1 cellular context compared by ENCODE assay signal in genomic region chr15:39273805-39274411, GRCh38.
TF ChIP-seq lines count a peak whose summit lies in the region.

No MANE protein-coding gene starts in this region.

TF ChIP-seq in HepG2, 621 proteins besides CTCF, POLR2A, EP300 and RAD21 (continued from another document and continues in another):
- TF ChIP-seq MAF1 (CRISPR knock-in tag; IDR thresholded peaks at IDR 0.05; ENCODE audit: borderline replicate concordance) = no peak
- peak; percentile 71; the same call in 1 of the 2 replicates for TF ChIP-seq NCOR1 (IDR thresholded peaks at IDR 0.05; ENCODE audit: borderline replicate concordance, low read length)
- no peak for TF ChIP-seq KLF6 (CRISPR knock-in tag; IDR thresholded peaks at IDR 0.05)
- no peak for TF ChIP-seq HNF1B (CRISPR knock-in tag; IDR thresholded peaks at IDR 0.05)
- TF ChIP-seq ZNF772 (CRISPR knock-in tag; IDR thresholded peaks at IDR 0.05) = no peak; the same call in 1 of the 2 replicates
- TF ChIP-seq GPN1 (CRISPR knock-in tag; IDR thresholded peaks at IDR 0.05; ENCODE audit: borderline replicate concordance) = no peak
- no peak; the same call in 1 of the 2 replicates for TF ChIP-seq ZNF574 (CRISPR knock-in tag; IDR thresholded peaks at IDR 0.05)
- no peak for TF ChIP-seq CENPX (CRISPR knock-in tag; IDR thresholded peaks at IDR 0.05)
- no peak for TF ChIP-seq ATAD3A (CRISPR knock-in tag; IDR thresholded peaks at IDR 0.05)
- TF ChIP-seq BATF2 (CRISPR knock-in tag; IDR thresholded peaks at IDR 0.05) = no peak
- no peak for TF ChIP-seq RARG (CRISPR knock-in tag; IDR thresholded peaks at IDR 0.05; ENCODE audit: low read depth)
- TF ChIP-seq MTA3 (CRISPR knock-in tag; IDR thresholded peaks at IDR 0.05) = no peak
- no peak for TF ChIP-seq ZNF747 (CRISPR knock-in tag; IDR thresholded peaks at IDR 0.05; ENCODE audit: borderline replicate concordance)
- peak; percentile 84 for TF ChIP-seq SIX1 (CRISPR knock-in tag; IDR thresholded peaks at IDR 0.05; ENCODE audit: borderline replicate concordance)
- TF ChIP-seq ZNF235 (CRISPR knock-in tag; IDR thresholded peaks at IDR 0.05; ENCODE audit: borderline replicate concordance) = no peak
- no peak for TF ChIP-seq ZNF281 (CRISPR knock-in tag; IDR thresholded peaks at IDR 0.05; ENCODE audit: borderline replicate concordance)
- peak; percentile 65; the same call in 1 of the 2 replicates for TF ChIP-seq RXRB (CRISPR knock-in tag; IDR thresholded peaks at IDR 0.05; ENCODE audit: borderline replicate concordance)
- peak; percentile 95 for TF ChIP-seq MED13 (CRISPR knock-in tag; IDR thresholded peaks at IDR 0.05)
- TF ChIP-seq ZNF276 (CRISPR knock-in tag; IDR thresholded peaks at IDR 0.05; ENCODE audit: low read depth) = no peak
- TF ChIP-seq TFDP1 (CRISPR knock-in tag; IDR thresholded peaks at IDR 0.05; ENCODE audit: borderline replicate concordance) = no peak
- TF ChIP-seq ZNF576 (CRISPR knock-in tag; IDR thresholded peaks at IDR 0.05) = no peak
- no peak for TF ChIP-seq HMGA1 (CRISPR knock-in tag; conservative IDR thresholded peaks at IDR 0.05)
- 0 out of 2 replicates have a peak, but pooled peaks have one; percentile 28 for TF ChIP-seq ZBTB10 (CRISPR knock-in tag; IDR thresholded peaks at IDR 0.05; ENCODE audit: borderline replicate concordance)
- TF ChIP-seq ZNF710 (CRISPR knock-in tag; IDR thresholded peaks at IDR 0.05; ENCODE audit: borderline replicate concordance) = peak; percentile 84
- peak; percentile 91 for TF ChIP-seq MED1 (CRISPR knock-in tag; IDR thresholded peaks at IDR 0.05)
- no peak for TF ChIP-seq NR0B2 (CRISPR knock-in tag; IDR thresholded peaks at IDR 0.05)
- no peak for TF ChIP-seq SNAPC4 (CRISPR knock-in tag; IDR thresholded peaks at IDR 0.05)
- TF ChIP-seq SUZ12 (IDR thresholded peaks at IDR 0.05; ENCODE audit: low read depth, low read length) = no peak
- no peak for TF ChIP-seq AGO1 (IDR thresholded peaks at IDR 0.05; ENCODE audit: low read depth, low read length, poor library complexity, severe bottlenecking)
- TF ChIP-seq HOXA9 (CRISPR knock-in tag; IDR thresholded peaks at IDR 0.05; ENCODE audit: borderline replicate concordance) = 0 out of 2 replicates have a peak, but pooled peaks have one; percentile 28
- TF ChIP-seq MAZ (IDR thresholded peaks at IDR 0.05; ENCODE audit: borderline replicate concordance, low read depth, low read length) = no peak
- TF ChIP-seq MAZ (CRISPR knock-in tag; IDR thresholded peaks at IDR 0.05; ENCODE audit: low read depth) = no peak
